ENCODE assay signal across 11 cellular contexts in genomic region chr10:91340613-91341362, GRCh38.
DNase-seq lines count a peak whose midpoint lies in the region; ATAC-seq, FAIRE-seq and TF ChIP-seq lines count a peak whose summit lies in the region.
"Had no signal": no experiment of that assay in that cellular context is flagged by ENCODE, and none has a peak within 500 bp of the region (broad histone marks: within the 10 kb centered on the region; RNA-seq: fewer than 3 reads in every experiment).

No MANE protein-coding gene starts in this region.

- TF ChIP-seq POLR2A in endothelial cell of umbilical vein (IDR thresholded peaks at IDR 0.05; ENCODE audit: low read depth, low read length), result no peak

- no peaks in the 10 kb centered on the region for H4K20me1 ChIP-seq in endothelial cell of umbilical vein (replicated peaks; ENCODE audit: control insufficient read depth, extremely low read depth, insufficient read depth, low read length)

- TSS peak; percentile 91 for BruUV-seq in endothelial cell of umbilical vein (replicated peaks; lab: Mats Ljungman, UMichigan)

- H3K4me2 ChIP-seq in endothelial cell of umbilical vein (ENCODE audit: insufficient read depth, low read length), result peak overlapping the region; percentile 78

- H3K36me3 ChIP-seq in endothelial cell of umbilical vein (ENCODE audit: control insufficient read depth in 2 of 2, extremely low read depth in 1 of 2, insufficient read depth in 2 of 2, low read length in 2 of 2), result no peaks in the 10 kb centered on the region
- H3K36me3 ChIP-seq: transverse colon had no signal

- peak overlapping the region in 1 of 3 experiments; percentile 10 for H3K4me3 ChIP-seq in endothelial cell of umbilical vein (replicated peaks in 1 of 3; ENCODE audit: insufficient read depth in 1 of 3, low read depth in 1 of 3, low read length in 3 of 3)
- H3K4me3 ChIP-seq: transverse colon had no signal

- dilution Hi-C loops in endothelial cell of umbilical vein (cut with MboI; ENCODE audit: extremely low pct_ligation_motif_present, low sequenced_read_pairs), result no loop called here

- H2AFZ ChIP-seq in endothelial cell of umbilical vein (ENCODE audit: low read depth, low read length), result peak overlapping the region; percentile 85

- H3K4me1 ChIP-seq in endothelial cell of umbilical vein (ENCODE audit: control insufficient read depth, extremely low read depth, insufficient read depth, low read length), result peaks cover 31% of the 10 kb centered on the region
- H3K4me1 ChIP-seq: transverse colon had no signal

- no peaks in the 10 kb centered on the region for H3K79me2 ChIP-seq in endothelial cell of umbilical vein (ENCODE audit: control insufficient read depth, insufficient read depth, low read length)

- peak; percentile 95 for FAIRE-seq in endothelial cell of umbilical vein (lab: Jason Lieb, UNC)

- ATAC-seq in HG03457 (IDR thresholded peaks at IDR 0.05; ENCODE audit: unreplicated experiment), result no peak

- intact Hi-C loops in endothelial cell of umbilical vein (cut with micrococcal nuclease), result loop anchor here (1.0 kb wide), 2 partner anchors 42 to 69 kb away; no protein-coding TSS in a partner anchor

- DNase-seq in ELR (ENCODE audit: low read depth), result peak; percentile 96
- DNase-seq in NCI-H69 (lab: John Stamatoyannopoulos, UW), result peak; percentile 81
- DNase-seq in endothelial cell of umbilical vein (ENCODE audit: low read depth, low spot score), result peak; percentile 94
- peak; percentile 31 for DNase-seq in pons (ENCODE audit: low spot score)
- no peak for DNase-seq in NCI-H510A treated with DMSO at 0.1 percent for 48 hours (lab: John Stamatoyannopoulos, UW)
- no peak for DNase-seq in DMS79 treated with DMSO at 0.1 percent for 48 hours (lab: John Stamatoyannopoulos, UW)
- no peak for DNase-seq in mesenteric fat pad (ENCODE audit: low spot score)
- DNase-seq: activated T-cell treated with anti-CD3 and anti-CD28 coated beads, Interleukin-2, amount 50 U/mL, for 72 hours; Karpas-422; transverse colon had no signal

- CTCF ChIA-PET in endothelial cell of umbilical vein (lab: Charles Lee), result interaction anchor here (0.7 to 3.2 kb wide), 8 partner anchors 8 to 295 kb away, joined by 3 to 36 read pairs (median 4); no protein-coding TSS in a partner anchor

- peak overlapping the region; percentile 93 for H3K27ac ChIP-seq in endothelial cell of umbilical vein (ENCODE audit: insufficient read depth, low read depth, low read length)
- H3K27ac ChIP-seq: transverse colon had no signal

- POLR2A ChIA-PET in endothelial cell of umbilical vein (lab: Charles Lee), result no interaction called here

- no peak for TF ChIP-seq CTCF in endothelial cell of umbilical vein (IDR thresholded peaks at IDR 0.05; ENCODE audit: extremely low read depth in 1 of 2, insufficient read depth in 1 of 2, low read depth in 1 of 2, low read length in 2 of 2)

- no peaks in the 10 kb centered on the region for H3K9me3 ChIP-seq in endothelial cell of umbilical vein (replicated peaks; ENCODE audit: control insufficient read depth, insufficient read depth, low read length)
- H3K9me3 ChIP-seq: transverse colon had no signal

- H3K9me1 ChIP-seq in endothelial cell of umbilical vein (replicated peaks; ENCODE audit: control insufficient read depth, extremely low read depth, insufficient read depth, low read length), result no peaks in the 10 kb centered on the region

- H3K27me3 ChIP-seq in endothelial cell of umbilical vein (ENCODE audit: control insufficient read depth in 2 of 2, insufficient read depth in 2 of 2, low read length in 2 of 2), result no peaks in the 10 kb centered on the region
- H3K27me3 ChIP-seq: transverse colon had no signal

- H3K9ac ChIP-seq in endothelial cell of umbilical vein (replicated peaks; ENCODE audit: extremely low read depth, insufficient read depth, low read length), result peak overlapping the region; percentile 76

TF ChIP-seq in endothelial cell of umbilical vein, 7 proteins besides CTCF, POLR2A, EP300 and RAD21:
- TF ChIP-seq EZH2 (IDR thresholded peaks at IDR 0.05; ENCODE audit: borderline replicate concordance, low read depth, low read length, severe bottlenecking), result no peak
- TF ChIP-seq MYC (IDR thresholded peaks at IDR 0.05; ENCODE audit: low read depth, low read length), result no peak
- TF ChIP-seq JUN (IDR thresholded peaks at IDR 0.05; ENCODE audit: borderline replicate concordance, insufficient read depth, insufficient read length, low read depth), result peak; percentile 70
- TF ChIP-seq FOS (IDR thresholded peaks at IDR 0.05; ENCODE audit: borderline replicate concordance, insufficient read depth, low read length), result peak; percentile 98
- peak; percentile 72 for TF ChIP-seq GATA2 (IDR thresholded peaks at IDR 0.05; ENCODE audit: insufficient read depth, insufficient read length, low read depth, low read length)
- TF ChIP-seq POLR2AphosphoS5 (IDR thresholded peaks at IDR 0.05; ENCODE audit: insufficient read depth, low read depth, low read length), result peak; percentile 76
- TF ChIP-seq MAX (IDR thresholded peaks at IDR 0.05; ENCODE audit: insufficient read depth, insufficient read length), result no peak

Comparison
In these comparisons a context has a peak if more than half of its experiments do, and no peak if none do; other contexts are left out.
1. DNase-seq: peak in ELR (single experiment), NCI-H69 (single experiment), endothelial cell of umbilical vein (single experiment) and pons (single experiment); none in NCI-H510A treated with DMSO at 0.1 percent for 48 hours (single experiment), DMS79 treated with DMSO at 0.1 percent for 48 hours (single experiment) and mesenteric fat pad (single experiment).